Comparison of ENCODE assay signal across 9 cellular contexts in genomic region chr9:5832093-5832542, GRCh38. TPM values are rescaled to one million over a fixed set of nuclear protein-coding genes. Genes with fewer than 3 reads are reported as not detected.
DNase-seq lines count a peak whose midpoint lies in the region; ATAC-seq and TF ChIP-seq lines count a peak whose summit lies in the region.
"Had no signal": no experiment of that assay in that cellular context is flagged by ENCODE, and none has a peak within 500 bp of the region (broad histone marks: within the 10 kb centered on the region; RNA-seq: fewer than 3 reads in every experiment).

No MANE protein-coding gene starts in this region.

- H3K9ac ChIP-seq in HUES48 (ENCODE audit: low read depth, low read length): peak overlapping the region; percentile 77

- 6 to 11% methylated on average over 9 of the region's 9 CpGs for WGBS in heart right ventricle, 2 donors

- no peak for ATAC-seq in activated T-cell treated with anti-CD3 and anti-CD28 coated beads, Interleukin-2, amount 50 U/mL, for 72 hours (replicated peaks in 1 of 2)
- peak in 3 of 8 donors; percentile 3 to 13 (median 9) for ATAC-seq in heart right ventricle
- peak in 1 of 2 donors; percentile 24 for ATAC-seq in gastrocnemius medialis
- ATAC-seq in HG02884 (IDR thresholded peaks at IDR 0.05; ENCODE audit: unreplicated experiment): no peak

- H3K4me3 Mint-ChIP-seq in activated T-cell treated with anti-CD3 and anti-CD28 coated beads, Interleukin-2, amount 50 U/mL, for 72 hours: peak overlapping the region; percentile 91 to 97

- peaks cover 39% of the 10 kb centered on the region for H3K4me1 Mint-ChIP-seq in activated T-cell treated with anti-CD3 and anti-CD28 coated beads, Interleukin-2, amount 50 U/mL, for 72 hours (ENCODE audit: low read depth)

- no peak for TF ChIP-seq CTCF in heart right ventricle (IDR thresholded peaks at IDR 0.05)
- TF ChIP-seq CTCF in gastrocnemius medialis (IDR thresholded peaks at IDR 0.05 in 4 of 5, conservative IDR thresholded peaks at IDR 0.05 in 1 of 5): no peak

- peaks cover 9% of the 10 kb centered on the region for H3K4me1 ChIP-seq in HUES48 (ENCODE audit: control insufficient read depth, insufficient read depth, low read length)
- H3K4me1 ChIP-seq in heart right ventricle: peaks cover 0 to 30% (median 18%) of the 10 kb centered on the region in 9 donors
- peaks cover 16 to 27% of the 10 kb centered on the region in 2 donors for H3K4me1 ChIP-seq in gastrocnemius medialis

- peaks cover 0 to 5% of the 10 kb centered on the region in 2 donors for H3K36me3 Mint-ChIP-seq in activated T-cell treated with anti-CD3 and anti-CD28 coated beads, Interleukin-2, amount 50 U/mL, for 72 hours (ENCODE audit: insufficient read depth in 2 of 2)

- H3K9me3 Mint-ChIP-seq in activated T-cell treated with anti-CD3 and anti-CD28 coated beads, Interleukin-2, amount 50 U/mL, for 72 hours: no peaks in the 10 kb centered on the region

- H3K27ac ChIP-seq in HUES48 (ENCODE audit: low read depth, low read length) (no peak overlapping the region), heart right ventricle (peak overlapping the region in 9 of 10 donors; percentile 68 to 87 (median 77)), gastrocnemius medialis (peak overlapping the region; percentile 66 to 93 (median 87))

- no peak for TF ChIP-seq POLR2A in gastrocnemius medialis (IDR thresholded peaks at IDR 0.05)

- peak; percentile 27 for DNase-seq in SIG-M5 treated with dmso at 0.1 percent for 504 hours (lab: John Stamatoyannopoulos, UW; ENCODE audit: unreplicated experiment)
- no peak for DNase-seq in SIG-M5 (lab: John Stamatoyannopoulos, UW)
- no peak for DNase-seq in activated T-cell treated with anti-CD3 and anti-CD28 coated beads, Interleukin-2, amount 50 U/mL, for 72 hours
- DNase-seq in heart right ventricle: peak in 1 of 2 donors; percentile 4
- no peak for DNase-seq in gastrocnemius medialis
- DNase-seq in NCI-H1930 (lab: John Stamatoyannopoulos, UW): no peak

- H3K36me3 ChIP-seq in HUES48 (ENCODE audit: control insufficient read depth, insufficient read depth, low read length) (peaks cover 19% of the 10 kb centered on the region; the same call in 1 of the 2 replicates), heart right ventricle (peaks cover 0 to 20% (median 0%) of the 10 kb centered on the region in 9 donors), gastrocnemius medialis (no peaks in the 10 kb centered on the region)

- H3K9me3 ChIP-seq in HUES48 (ENCODE audit: control insufficient read depth, insufficient read depth, low read length): no peaks in the 10 kb centered on the region
- no peaks in the 10 kb centered on the region for H3K9me3 ChIP-seq in heart right ventricle
- no peaks in the 10 kb centered on the region for H3K9me3 ChIP-seq in gastrocnemius medialis

- no peaks in the 10 kb centered on the region for H3K27me3 Mint-ChIP-seq in activated T-cell treated with anti-CD3 and anti-CD28 coated beads, Interleukin-2, amount 50 U/mL, for 72 hours (ENCODE audit: low read depth)

- H3K27me3 ChIP-seq in HUES48 (ENCODE audit: control insufficient read depth, insufficient read depth, low read length) (no peaks in the 10 kb centered on the region), heart right ventricle (no peaks in the 10 kb centered on the region), gastrocnemius medialis (no peaks in the 10 kb centered on the region)

- intact Hi-C loops in heart right ventricle (cut with DNase I): loop anchor here in 1 of 10 donors (10.0 kb wide), 1 partner anchor 207 kb away; the partner anchor contains the start of gene RIC1
- intact Hi-C loops in gastrocnemius medialis (cut with DNase I; ENCODE audit: low total_unique reads): loop anchor here (5.0 kb wide), 3 partner anchors 205 to 380 kb away; partner anchors contain the start of genes CD274 and RIC1

- H3K27ac Mint-ChIP-seq in activated T-cell treated with anti-CD3 and anti-CD28 coated beads, Interleukin-2, amount 50 U/mL, for 72 hours: no peak overlapping the region

- in situ Hi-C loops in gastrocnemius medialis (cut with MboI; ENCODE audit: low sequenced_read_pairs in 4 of 4): no loop called here

- H3K4me3 ChIP-seq in HUES48 (ENCODE audit: low read depth, low read length) (peak overlapping the region; percentile 88), heart right ventricle (peak overlapping the region; percentile 33 to 96 (median 86)), gastrocnemius medialis (peak overlapping the region; percentile 63 to 98 (median 69))

RNA-seq across cellular contexts. Expression of gene ERMP1, which starts 0.8 kb away (rescaled TPM):
- total RNA-seq in activated T-cell treated with anti-CD3 and anti-CD28 coated beads, Interleukin-2, amount 50 U/mL, for 72 hours: 10 to 100 TPM; 17.6 to 18.1 TPM
- total RNA-seq in heart right ventricle (10 to 100 TPM; 17.0 to 26.2 (median 22.9) TPM), gastrocnemius medialis (1 to 10 TPM; 4.4 to 7.4 (median 6.3) TPM)
- polyA plus RNA-seq in heart right ventricle: 1 to 10 TPM; 5.1 to 5.3 TPM

RNA-seq across cellular contexts. Expression of gene MLANA, which starts 58.6 kb away (rescaled TPM):
- not detected for total RNA-seq in activated T-cell treated with anti-CD3 and anti-CD28 coated beads, Interleukin-2, amount 50 U/mL, for 72 hours
- total RNA-seq in heart right ventricle: not detected
- not detected for polyA plus RNA-seq in heart right ventricle
- not detected for total RNA-seq in gastrocnemius medialis
- total RNA-seq: Daoy had no signal
